In genomic region chr5:168768172-168768571, GRCh38 we compare ENCODE assay signal across 7 cellular contexts.
"Had no signal": no experiment of that assay in that cellular context is flagged by ENCODE, and none has a peak within 500 bp of the region (broad histone marks: within the 10 kb centered on the region; RNA-seq: fewer than 3 reads in every experiment).

No MANE protein-coding gene starts in this region.

- H3K27ac ChIP-seq: HL-60 had no signal

- DNase-seq: IMR-90, KBM-7, KG1 had no signal

- FAIRE-seq: HepG2, HTR-8/SVneo had no signal

- ATAC-seq: HepG2 had no signal

- H3K36me3 Mint-ChIP-seq: IgD-negative memory B cell had no signal

- H3K4me1 Mint-ChIP-seq: IgD-negative memory B cell had no signal

- H3K27ac Mint-ChIP-seq: IgD-negative memory B cell had no signal

- H3K4me3 Mint-ChIP-seq: IgD-negative memory B cell had no signal
